ENCODE assay signal across 32 cellular contexts in the genomic region with DNA sequence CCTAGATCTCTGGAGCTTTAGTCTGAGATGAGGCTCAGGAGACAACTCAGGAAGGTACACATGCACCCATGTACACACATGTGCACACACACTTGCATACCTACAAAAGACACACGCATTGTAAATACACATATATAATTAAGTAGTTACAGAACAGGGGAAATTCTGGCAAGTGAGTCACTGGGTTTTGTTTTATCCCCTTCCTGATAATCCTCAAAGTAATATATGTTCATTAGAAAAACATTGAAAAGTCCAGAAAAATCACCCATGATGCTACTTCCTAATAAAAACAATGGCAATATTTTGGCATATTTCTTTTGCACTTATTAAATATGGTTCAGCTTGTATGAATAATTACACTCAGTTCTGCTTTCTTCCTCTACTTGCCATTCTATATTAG.
"Had no signal": no experiment of that assay in that cellular context is flagged by ENCODE, and none has a peak within 500 bp of the region (broad histone marks: within the 10 kb centered on the region; RNA-seq: fewer than 3 reads in every experiment).

No MANE protein-coding gene starts in this region.

- H3K4me1 ChIP-seq: ascending aorta, body of pancreas had no signal

- H3K9me3 ChIP-seq: adrenal gland, body of pancreas, breast epithelium had no signal

- H3K36me3 ChIP-seq: adrenal gland, ascending aorta, brain microvascular endothelial cell, breast epithelium, cardiac muscle cell had no signal

- FAIRE-seq: astrocyte, bronchial epithelial cell had no signal

- DNase-seq: activated effector memory CD4-positive, alpha-beta T cell treated with anti-CD3 and anti-CD28 coated beads, Interleukin-2, amount 50 U/mL, for 16 hours; activated effector memory CD4-positive, alpha-beta T cell treated with Interleukin-2 at 50 U/mL for 16 hours; activated gamma-delta T cell; activated gamma-delta T cell treated with Interleukin-2 at 50 U/mL for 16 hours; activated naive CD4-positive, alpha-beta T cell; activated naive CD4-positive, alpha-beta T cell treated with anti-CD3 and anti-CD28 coated beads for 36 hours; activated naive CD4-positive, alpha-beta T cell treated with anti-CD3 and anti-CD28 coated beads, Interleukin-2, amount 10 ng/mL, durations not matched to agents 7 days and 5 days; activated naive CD4-positive, alpha-beta T cell treated with anti-CD3 and anti-CD28 coated beads, Interleukin-2, amount 50 U/mL, for 16 hours; activated naive CD4-positive, alpha-beta T cell treated with Interleukin-2 at 50 U/mL for 16 hours; activated naive CD8-positive, alpha-beta T cell treated with anti-CD3 and anti-CD28 coated beads for 36 hours; activated naive CD8-positive, alpha-beta T cell treated with anti-CD3 and anti-CD28 coated beads, Interleukin-2, amount 10 ng/mL, durations not matched to agents 7 days and 5 days; activated naive CD8-positive, alpha-beta T cell treated with anti-CD3 and anti-CD28 coated beads, Interleukin-2, amount 50 U/mL, for 24 hours; activated T-cell treated with anti-CD3 and anti-CD28 coated beads, Interleukin-2, amount 50 U/mL, for 1 hour; activated T-cell treated with anti-CD3 and anti-CD28 coated beads, Interleukin-2, amount 50 U/mL, for 24 hours; activated T-cell treated with anti-CD3 and anti-CD28 coated beads, Interleukin-2, amount 50 U/mL, for 4 hours; activated T-cell treated with anti-CD3 and anti-CD28 coated beads, Interleukin-2, amount 50 U/mL, for 48 hours; activated T-cell treated with anti-CD3 and anti-CD28 coated beads, Interleukin-2, amount 50 U/mL, for 72 hours; adrenal gland; amniotic stem cell; amygdala; anterior cingulate cortex; aorta; body of pancreas; brain microvascular endothelial cell; caudate nucleus; central memory CD4-positive, alpha-beta T cell; cerebellar nuclear complex had no signal

- H3K27ac ChIP-seq: adrenal gland, ascending aorta, body of pancreas, brain microvascular endothelial cell, breast epithelium, cardiac muscle cell had no signal

- H3K27me3 ChIP-seq: adrenal gland, ascending aorta, body of pancreas, brain microvascular endothelial cell, breast epithelium, cardiac muscle cell had no signal

- H3K4me3 ChIP-seq: adrenal gland, ascending aorta, body of pancreas, breast epithelium, cardiac muscle cell had no signal
